Comparison of ENCODE assay signal across 8 cellular contexts in the genomic region with DNA sequence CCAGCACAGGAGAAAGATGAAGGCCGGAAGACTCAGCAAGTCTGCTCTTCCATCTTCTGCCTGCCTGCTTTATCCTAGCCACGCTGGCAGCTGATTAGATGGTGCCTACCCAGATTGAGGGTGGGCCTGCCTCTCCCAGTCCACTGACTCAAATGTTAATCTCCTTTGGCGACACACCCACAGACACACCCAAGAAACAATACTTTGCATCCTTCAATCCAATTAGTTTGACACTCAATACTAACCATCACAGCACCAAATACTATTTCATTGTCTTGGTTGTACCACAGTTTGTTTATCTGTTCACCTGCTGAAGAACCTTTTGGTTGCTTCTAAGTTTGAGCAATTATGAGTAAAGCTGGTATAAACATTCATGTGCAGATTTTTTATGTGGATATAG.
"Had no signal": no experiment of that assay in that cellular context is flagged by ENCODE, and none has a peak within 500 bp of the region (broad histone marks: within the 10 kb centered on the region; RNA-seq: fewer than 3 reads in every experiment).

No MANE protein-coding gene starts in this region.

- H3K4me3 ChIP-seq: GM23248, HAP-1, K562 had no signal

- H3K27ac ChIP-seq: GM23248 had no signal

- ATAC-seq: HCT116, K562 had no signal

- H3K4me1 ChIP-seq: HAP-1 had no signal

- H3K9ac ChIP-seq: GM23248 had no signal

- DNase-seq: GM23248, GOT3, H7, IMR-90, KG1 had no signal

- H2AFZ ChIP-seq: GM23248 had no signal

- H3K9me3 ChIP-seq: HAP-1 had no signal
